Comparison of ENCODE assay signal across 8 cellular contexts in the genomic region with DNA sequence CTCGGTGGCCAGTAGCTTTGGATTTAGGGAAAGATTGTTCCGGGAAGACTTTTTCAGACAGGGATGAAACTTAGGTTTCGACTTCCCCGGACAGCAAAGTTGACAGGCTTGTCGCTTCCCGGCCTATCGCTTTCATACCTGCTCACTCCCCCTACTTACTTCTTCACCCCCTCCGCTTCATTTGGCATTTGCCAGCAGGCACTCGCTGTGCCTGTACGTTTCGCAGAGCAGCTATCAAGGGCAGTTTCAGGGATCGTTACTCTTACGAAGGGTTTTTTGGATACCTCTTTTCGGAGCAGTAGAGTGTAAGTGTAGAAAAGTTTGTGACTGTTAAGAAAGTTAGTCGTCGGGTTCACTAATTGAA. TPM values are rescaled to one million over a fixed set of nuclear protein-coding genes. Genes with fewer than 3 reads are reported as not detected.
DNase-seq lines count a peak whose midpoint lies in the region; ATAC-seq and TF ChIP-seq lines count a peak whose summit lies in the region.

No MANE protein-coding gene starts in this region.

- WGBS in lung, 2 donors = 0 to 1% methylated on average over 16 of the region's 16 CpGs
- WGBS in transverse colon (ENCODE audit: low coverage in 1 of 2), 2 donors = 0 to 3% methylated on average over 15 to 16 of the region's 16 CpGs

- H3K36me3 Mint-ChIP-seq in T-cell = peaks cover 24% of the 10 kb centered on the region

- peaks cover 0 to 6% (median 5%) of the 10 kb centered on the region in 3 donors for H3K9me3 Mint-ChIP-seq in T-cell

- H3K27ac ChIP-seq in lung (ENCODE audit: low read depth in 1 of 2, low read length in 1 of 2) (peak overlapping the region; percentile 71 to 87), transverse colon (peak overlapping the region; percentile 84 to 91 (median 87))

- no peak overlapping the region for H3K4me3 Mint-ChIP-seq in T-cell

- H3K27me3 Mint-ChIP-seq in T-cell = no peaks in the 10 kb centered on the region

- intact Hi-C loops in transverse colon (cut with DNase I; ENCODE audit: low total_unique reads) = loop anchor here (10.0 kb wide), 1 partner anchor 1034 kb away; no protein-coding TSS in a partner anchor

- in situ Hi-C loops in transverse colon (cut with MboI; ENCODE audit: low pct_ligation_motif_present in 1 of 4, low pct_unique_long_range_greater_than_20kb in 1 of 4, low sequenced_read_pairs in 3 of 4) = loop anchor here in 1 of 4 donors (25.0 kb wide), 1 partner anchor 931 kb away; no protein-coding TSS in a partner anchor

- peak; percentile 17 for DNase-seq in AG08396 (ENCODE audit: low spot score)
- no peak for DNase-seq in H7
- peak in 24 of 34 experiments; percentile 2 to 44 (median 12) for DNase-seq in T-cell
- DNase-seq in choroid plexus epithelial cell (ENCODE audit: low read depth) = peak; percentile 24
- DNase-seq in lung (ENCODE audit: low spot score) = no peak
- peak; percentile 23 for DNase-seq in transverse colon
- DNase-seq in NCI-H1694 treated with DMSO at 0.1 percent for 48 hours (lab: John Stamatoyannopoulos, UW) = no peak
- no peak for DNase-seq in NCI-H2081 treated with DMSO at 0.1 percent for 48 hours (lab: John Stamatoyannopoulos, UW)

- POLR2A ChIA-PET in T-cell (lab: Charles Lee) = interaction anchor here (0.6 to 1.1 kb wide), 2 partner anchors 525 to 526 kb away, joined by 3 to 4 read pairs; a partner anchor contains a TSS

- H3K27me3 ChIP-seq in H7 (ENCODE audit: control insufficient read depth, insufficient read depth, low read length) = no peaks in the 10 kb centered on the region
- H3K27me3 ChIP-seq in lung (ENCODE audit: control insufficient read depth, insufficient read depth) = no peaks in the 10 kb centered on the region
- no peaks in the 10 kb centered on the region for H3K27me3 ChIP-seq in transverse colon

- H3K4me1 ChIP-seq in lung (ENCODE audit: control insufficient read depth in 2 of 2, insufficient read depth in 2 of 2, low read length in 2 of 2) (peaks cover 1 to 8% of the 10 kb centered on the region in 2 donors), transverse colon (peaks cover 5 to 26% (median 23%) of the 10 kb centered on the region in 4 donors)

- TF ChIP-seq CTCF in choroid plexus epithelial cell (conservative IDR thresholded peaks at IDR 0.05; ENCODE audit: low read depth, low read length) (no peak), lung (IDR thresholded peaks at IDR 0.05; ENCODE audit: control extremely low read depth, extremely low read depth) (no peak), transverse colon (IDR thresholded peaks at IDR 0.05) (no peak)

- H3K4me3 ChIP-seq in H7 (ENCODE audit: insufficient read depth, low read depth, low read length) = peak overlapping the region; percentile 74
- H3K4me3 ChIP-seq in choroid plexus epithelial cell (ENCODE audit: low read depth, low read length) = peak overlapping the region; percentile 81
- peak overlapping the region; percentile 69 for H3K4me3 ChIP-seq in lung
- H3K4me3 ChIP-seq in transverse colon = peak overlapping the region; percentile 52 to 84 (median 67)

- H3K9me3 ChIP-seq in lung (ENCODE audit: control insufficient read depth in 2 of 2, insufficient read depth in 1 of 2, low read length in 1 of 2) (no peaks in the 10 kb centered on the region), transverse colon (no peaks in the 10 kb centered on the region)

- no peak for TF ChIP-seq POLR2A in transverse colon (IDR thresholded peaks at IDR 0.05)

- no peak for TF ChIP-seq EP300 in transverse colon (IDR thresholded peaks at IDR 0.05; ENCODE audit: low read depth)

- H3K27ac Mint-ChIP-seq in T-cell = no peak overlapping the region

- no peak for ATAC-seq in T-cell (replicated peaks in 1 of 4)
- no peak for ATAC-seq in lung (ENCODE audit: insufficient read depth, low FRiP score)

- H3K36me3 ChIP-seq in H7 (replicated peaks; ENCODE audit: control insufficient read depth, insufficient read depth, low read length) = no peaks in the 10 kb centered on the region
- peaks cover 0 to 3% of the 10 kb centered on the region in 2 donors for H3K36me3 ChIP-seq in lung (ENCODE audit: control insufficient read depth in 2 of 2, insufficient read depth in 2 of 2, low read length in 2 of 2)
- peaks cover 0 to 26% (median 5%) of the 10 kb centered on the region in 4 donors for H3K36me3 ChIP-seq in transverse colon

- CTCF ChIA-PET in T-cell (lab: Charles Lee) = interaction anchor here (0.6 to 3.0 kb wide), 7 partner anchors 19 to 1026 kb away, joined by 3 to 31 read pairs (median 3); no protein-coding TSS in a partner anchor

- peaks cover 25 to 41% (median 36%) of the 10 kb centered on the region in 3 donors for H3K4me1 Mint-ChIP-seq in T-cell

RNA-seq across cellular contexts. Expression of a gene that starts 0.4 kb away (rescaled TPM):
- total RNA-seq in H7 (2014; rRNA removed; shearing (Covaris generic)) = 9.5 and 10.6 TPM in 2 replicates
- total RNA-seq in T-cell = 10 to 100 TPM; 11.4 to 16.6 (median 15.6) TPM
- total RNA-seq in lung = 10 to 100 TPM; 22.1 to 31.5 TPM
- polyA plus RNA-seq in lung = 10 to 100 TPM in 1 of 2 donors, 1 to 10 TPM in 1; 8.0 to 11.0 TPM
- total RNA-seq in transverse colon = 10 to 100 TPM; 14.5 to 33.3 (median 28.1) TPM

RNA-seq across cellular contexts. Expression of a gene that starts 0.8 kb away (rescaled TPM):
- 15.8 and 19.1 TPM in 2 replicates for total RNA-seq in H7 (2014; rRNA removed; shearing (Covaris generic))
- total RNA-seq in T-cell (10 to 100 TPM in 3 of 5 donors, 1 to 10 TPM in 2; 7.4 to 14.4 (median 11.5) TPM), lung (10 to 100 TPM; 22.9 to 43.7 TPM), transverse colon (10 to 100 TPM in 1 of 4 donors, 1 to 10 TPM in 3; 1.9 to 15.9 (median 8.3) TPM)
- 10 to 100 TPM in 1 of 2 donors, 1 to 10 TPM in 1; 6.2 to 13.1 TPM for polyA plus RNA-seq in lung

RNA-seq across cellular contexts. Expression of a gene that starts 58.9 kb away (rescaled TPM):
- total RNA-seq in H7 (2014; rRNA removed; shearing (Covaris generic)) = 0.80 and 1.7 TPM in 2 replicates
- not detected for total RNA-seq in T-cell
- 1 to 10 TPM; 4.8 to 5.7 TPM for total RNA-seq in lung
- 1 to 10 TPM; 2.9 to 4.5 TPM for polyA plus RNA-seq in lung
- total RNA-seq in transverse colon = under 1 TPM in 2 of 4 donors, not detected in 2; 0.14 to 0.95 TPM

Comparison
In these comparisons a context has a peak if more than half of its experiments do, and no peak if none do; other contexts are left out.
1. DNase-seq: peak in AG08396 (single experiment), T-cell (24 of 34), choroid plexus epithelial cell (single experiment) and transverse colon (single experiment); none in H7 (single experiment), lung (single experiment), NCI-H1694 treated with DMSO at 0.1 percent for 48 hours (single experiment) and NCI-H2081 treated with DMSO at 0.1 percent for 48 hours (single experiment).
2. Peak in every context shown above with its lines, with median percentiles within 50 percentile points of each other: H3K4me3 ChIP-seq.